ENCODE assay signal across 1 cellular context in genomic region chr9:91386765-91387164, GRCh38.
TF ChIP-seq lines count a peak whose summit lies in the region.

No MANE protein-coding gene starts in this region.

TF ChIP-seq in HepG2, 621 proteins besides CTCF, POLR2A, EP300 and RAD21:
- TF ChIP-seq GATAD1 (CRISPR knock-in tag; IDR thresholded peaks at IDR 0.05) (no peak), ZBTB4 (CRISPR knock-in tag; IDR thresholded peaks at IDR 0.05; ENCODE audit: borderline replicate concordance) (no peak), ZNF563 (CRISPR knock-in tag; IDR thresholded peaks at IDR 0.05) (no peak), CENPT (CRISPR knock-in tag; IDR thresholded peaks at IDR 0.05; ENCODE audit: low read depth) (no peak), GMEB1 (CRISPR knock-in tag; IDR thresholded peaks at IDR 0.05; ENCODE audit: borderline replicate concordance) (no peak), PREB (CRISPR knock-in tag; IDR thresholded peaks at IDR 0.05) (no peak), TFE3 (CRISPR knock-in tag; IDR thresholded peaks at IDR 0.05) (no peak), ZNF317 (CRISPR knock-in tag; IDR thresholded peaks at IDR 0.05) (no peak), ZNF274 (CRISPR knock-in tag; IDR thresholded peaks at IDR 0.05) (no peak), ZNF10 (CRISPR knock-in tag; IDR thresholded peaks at IDR 0.05; ENCODE audit: borderline replicate concordance, low read depth) (no peak), ZNF101 (CRISPR knock-in tag; IDR thresholded peaks at IDR 0.05; ENCODE audit: borderline replicate concordance, low read depth) (no peak), YEATS4 (CRISPR knock-in tag; IDR thresholded peaks at IDR 0.05; ENCODE audit: borderline replicate concordance) (no peak), HOXD1 (CRISPR knock-in tag; IDR thresholded peaks at IDR 0.05) (no peak)
